In genomic region chrX:80138938-80139337, GRCh38 we compare ENCODE assay signal across 39 cellular contexts.
"Had no signal": no experiment of that assay in that cellular context is flagged by ENCODE, and none has a peak within 500 bp of the region (broad histone marks: within the 10 kb centered on the region; RNA-seq: fewer than 3 reads in every experiment).

No MANE protein-coding gene starts in this region.

- H3K4me3 Mint-ChIP-seq: activated naive CD4-positive, alpha-beta T cell treated with anti-CD3 and anti-CD28 coated beads for 36 hours; activated naive CD4-positive, alpha-beta T cell treated with anti-CD3 and anti-CD28 coated beads, Interleukin-2, amount 10 ng/mL, durations not matched to agents 7 days and 5 days; activated naive CD4-positive, alpha-beta T cell treated with anti-CD3 and anti-CD28 coated beads, Interleukin-2, amount 50 U/mL, for 24 hours; activated naive CD8-positive, alpha-beta T cell; activated naive CD8-positive, alpha-beta T cell treated with anti-CD3 and anti-CD28 coated beads for 36 hours; activated naive CD8-positive, alpha-beta T cell treated with anti-CD3 and anti-CD28 coated beads, Interleukin-2, amount 10 ng/mL, durations not matched to agents 7 days and 5 days; activated naive CD8-positive, alpha-beta T cell treated with anti-CD3 and anti-CD28 coated beads, Interleukin-2, amount 50 U/mL, for 24 hours; activated T-cell treated with anti-CD3 and anti-CD28 coated beads, Interleukin-2, amount 50 U/mL, for 24 hours; activated T-cell treated with anti-CD3 and anti-CD28 coated beads, Interleukin-2, amount 50 U/mL, for 4 hours; activated T-cell treated with anti-CD3 and anti-CD28 coated beads, Interleukin-2, amount 50 U/mL, for 72 hours; activated T-helper 1 cell treated with anti-CD3 and anti-CD28 coated beads, Interleukin-12 subunit alpha, Interleukin-12 subunit beta, Interleukin-2, Interleukin-4 antibody, amounts not matched to agents 30 ng/mL and 10 ng/mL and 1 ng/mL, durations not matched to agents 14 hours and 24 hours and 36 hours; activated T-helper 17 cell treated with anti-CD3 and anti-CD28 coated beads, Interleukin-2, amount 50 U/mL, for 72 hours; brain; central memory CD8-positive, alpha-beta T cell had no signal

- H3K27ac Mint-ChIP-seq: activated naive CD4-positive, alpha-beta T cell treated with anti-CD3 and anti-CD28 coated beads for 36 hours; activated naive CD4-positive, alpha-beta T cell treated with anti-CD3 and anti-CD28 coated beads, Interleukin-2, amount 10 ng/mL, durations not matched to agents 7 days and 5 days; activated naive CD4-positive, alpha-beta T cell treated with anti-CD3 and anti-CD28 coated beads, Interleukin-2, amount 50 U/mL, for 24 hours; activated naive CD4-positive, alpha-beta T cell treated with anti-CD3 and anti-CD28 coated beads, Interleukin-2, amount 50 U/mL, for 72 hours; activated naive CD8-positive, alpha-beta T cell; activated naive CD8-positive, alpha-beta T cell treated with anti-CD3 and anti-CD28 coated beads for 36 hours; activated naive CD8-positive, alpha-beta T cell treated with anti-CD3 and anti-CD28 coated beads, Interleukin-2, amount 10 ng/mL, durations not matched to agents 7 days and 5 days; activated naive CD8-positive, alpha-beta T cell treated with anti-CD3 and anti-CD28 coated beads, Interleukin-2, amount 50 U/mL, for 24 hours; activated T-cell treated with anti-CD3 and anti-CD28 coated beads, Interleukin-2, amount 50 U/mL, for 24 hours; activated T-cell treated with anti-CD3 and anti-CD28 coated beads, Interleukin-2, amount 50 U/mL, for 72 hours; activated T-helper 1 cell treated with anti-CD3 and anti-CD28 coated beads, Interleukin-12 subunit alpha, Interleukin-12 subunit beta, Interleukin-2, Interleukin-4 antibody, amounts not matched to agents 30 ng/mL and 10 ng/mL and 1 ng/mL, durations not matched to agents 14 hours and 24 hours and 36 hours; activated T-helper 17 cell treated with anti-CD3 and anti-CD28 coated beads, Interleukin-2, amount 50 U/mL, for 72 hours; activated T-helper 2 cell treated with anti-CD3 and anti-CD28 coated beads, Interferon-gamma antibody, Interleukin-2, Interleukin-4, amounts not matched to agents 10 μg/mL and 5 μg/mL and 100 μg/mL, durations not matched to agents 14 hours and 24 hours and 36 hours; brain had no signal

- H3K36me3 Mint-ChIP-seq: activated naive CD4-positive, alpha-beta T cell treated with anti-CD3 and anti-CD28 coated beads, Interleukin-2, amount 10 ng/mL, durations not matched to agents 7 days and 5 days; activated naive CD4-positive, alpha-beta T cell treated with anti-CD3 and anti-CD28 coated beads, Interleukin-2, amount 50 U/mL, for 24 hours; activated naive CD4-positive, alpha-beta T cell treated with anti-CD3 and anti-CD28 coated beads, Interleukin-2, amount 50 U/mL, for 72 hours; activated naive CD8-positive, alpha-beta T cell; activated naive CD8-positive, alpha-beta T cell treated with anti-CD3 and anti-CD28 coated beads for 36 hours; activated naive CD8-positive, alpha-beta T cell treated with anti-CD3 and anti-CD28 coated beads, Interleukin-2, amount 10 ng/mL, durations not matched to agents 7 days and 5 days; brain had no signal

- H3K4me3 ChIP-seq: adrenal gland, ascending aorta, body of pancreas, breast epithelium, cardiac muscle cell had no signal

- H3K36me3 ChIP-seq: adrenal gland, ascending aorta, brain microvascular endothelial cell, breast epithelium, cardiac muscle cell had no signal

- H3K9me3 Mint-ChIP-seq: activated naive CD8-positive, alpha-beta T cell treated with anti-CD3 and anti-CD28 coated beads for 36 hours; activated naive CD8-positive, alpha-beta T cell treated with anti-CD3 and anti-CD28 coated beads, Interleukin-2, amount 50 U/mL, for 24 hours; activated T-cell treated with anti-CD3 and anti-CD28 coated beads, Interleukin-2, amount 50 U/mL, for 24 hours; activated T-helper 1 cell treated with anti-CD3 and anti-CD28 coated beads, Interleukin-12 subunit alpha, Interleukin-12 subunit beta, Interleukin-2, Interleukin-4 antibody, amounts not matched to agents 30 ng/mL and 10 ng/mL and 1 ng/mL, durations not matched to agents 14 hours and 24 hours and 36 hours had no signal

- ATAC-seq: activated naive CD4-positive, alpha-beta T cell treated with anti-CD3 and anti-CD28 coated beads, Interleukin-2, amount 50 U/mL, for 72 hours; activated naive CD8-positive, alpha-beta T cell treated with anti-CD3 and anti-CD28 coated beads, Interleukin-2, amount 50 U/mL, for 24 hours; activated T-cell treated with anti-CD3 and anti-CD28 coated beads, Interleukin-2, amount 50 U/mL, for 4 hours; activated T-cell treated with anti-CD3 and anti-CD28 coated beads, Interleukin-2, amount 50 U/mL, for 72 hours; activated T-helper 17 cell treated with anti-CD3 and anti-CD28 coated beads, Interleukin-2, amount 50 U/mL, for 72 hours; body of pancreas had no signal

- H3K27me3 ChIP-seq: adrenal gland, ascending aorta, body of pancreas, brain microvascular endothelial cell, cardiac muscle cell had no signal

- H3K4me1 ChIP-seq: adrenal gland, ascending aorta, body of pancreas, breast epithelium had no signal

- H3K27me3 Mint-ChIP-seq: activated naive CD4-positive, alpha-beta T cell treated with anti-CD3 and anti-CD28 coated beads, Interleukin-2, amount 10 ng/mL, durations not matched to agents 7 days and 5 days; activated naive CD4-positive, alpha-beta T cell treated with anti-CD3 and anti-CD28 coated beads, Interleukin-2, amount 50 U/mL, for 24 hours; activated naive CD8-positive, alpha-beta T cell; activated naive CD8-positive, alpha-beta T cell treated with anti-CD3 and anti-CD28 coated beads for 36 hours; activated naive CD8-positive, alpha-beta T cell treated with anti-CD3 and anti-CD28 coated beads, Interleukin-2, amount 10 ng/mL, durations not matched to agents 7 days and 5 days; activated naive CD8-positive, alpha-beta T cell treated with anti-CD3 and anti-CD28 coated beads, Interleukin-2, amount 50 U/mL, for 24 hours; activated T-helper 17 cell treated with anti-CD3 and anti-CD28 coated beads, Interleukin-2, amount 50 U/mL, for 72 hours; central memory CD8-positive, alpha-beta T cell had no signal

- H3K4me1 Mint-ChIP-seq: activated naive CD4-positive, alpha-beta T cell treated with anti-CD3 and anti-CD28 coated beads, Interleukin-2, amount 10 ng/mL, durations not matched to agents 7 days and 5 days; activated naive CD4-positive, alpha-beta T cell treated with anti-CD3 and anti-CD28 coated beads, Interleukin-2, amount 50 U/mL, for 24 hours; activated naive CD8-positive, alpha-beta T cell treated with anti-CD3 and anti-CD28 coated beads for 36 hours; activated naive CD8-positive, alpha-beta T cell treated with anti-CD3 and anti-CD28 coated beads, Interleukin-2, amount 10 ng/mL, durations not matched to agents 7 days and 5 days; activated naive CD8-positive, alpha-beta T cell treated with anti-CD3 and anti-CD28 coated beads, Interleukin-2, amount 50 U/mL, for 24 hours; activated T-helper 17 cell treated with anti-CD3 and anti-CD28 coated beads, Interleukin-2, amount 50 U/mL, for 72 hours; brain; central memory CD8-positive, alpha-beta T cell had no signal

- FAIRE-seq: bronchial epithelial cell, colon had no signal

- H3K9me3 ChIP-seq: adrenal gland, ascending aorta, body of pancreas had no signal

- H3K27ac ChIP-seq: adrenal gland, ascending aorta, body of pancreas, brain microvascular endothelial cell, breast epithelium, cardiac muscle cell had no signal

- DNase-seq: activated effector memory CD4-positive, alpha-beta T cell treated with anti-CD3 and anti-CD28 coated beads, Interleukin-2, amount 50 U/mL, for 16 hours; activated effector memory CD4-positive, alpha-beta T cell treated with Interleukin-2 at 50 U/mL for 16 hours; activated gamma-delta T cell; activated gamma-delta T cell treated with Interleukin-2 at 50 U/mL for 16 hours; activated naive CD4-positive, alpha-beta T cell; activated naive CD4-positive, alpha-beta T cell treated with anti-CD3 and anti-CD28 coated beads for 36 hours; activated naive CD4-positive, alpha-beta T cell treated with anti-CD3 and anti-CD28 coated beads, Interleukin-2, amount 10 ng/mL, durations not matched to agents 7 days and 5 days; activated naive CD4-positive, alpha-beta T cell treated with anti-CD3 and anti-CD28 coated beads, Interleukin-2, amount 50 U/mL, for 16 hours; activated naive CD4-positive, alpha-beta T cell treated with Interleukin-2 at 50 U/mL for 16 hours; activated naive CD8-positive, alpha-beta T cell treated with anti-CD3 and anti-CD28 coated beads for 36 hours; activated naive CD8-positive, alpha-beta T cell treated with anti-CD3 and anti-CD28 coated beads, Interleukin-2, amount 10 ng/mL, durations not matched to agents 7 days and 5 days; activated naive CD8-positive, alpha-beta T cell treated with anti-CD3 and anti-CD28 coated beads, Interleukin-2, amount 50 U/mL, for 24 hours; activated T-cell treated with anti-CD3 and anti-CD28 coated beads, Interleukin-2, amount 50 U/mL, for 24 hours; activated T-cell treated with anti-CD3 and anti-CD28 coated beads, Interleukin-2, amount 50 U/mL, for 4 hours; activated T-cell treated with anti-CD3 and anti-CD28 coated beads, Interleukin-2, amount 50 U/mL, for 48 hours; activated T-cell treated with anti-CD3 and anti-CD28 coated beads, Interleukin-2, amount 50 U/mL, for 72 hours; adrenal gland; amniotic stem cell; amygdala; anterior cingulate cortex; aorta; body of pancreas; brain microvascular endothelial cell; caudate nucleus; central memory CD4-positive, alpha-beta T cell; cerebellar nuclear complex had no signal
